In genomic region chr11:67371199-67371548, GRCh38 we compare ENCODE assay signal across 2 cellular contexts.
TF ChIP-seq lines count a peak whose summit lies in the region.

No MANE protein-coding gene starts in this region.

TF ChIP-seq in A549, 52 proteins besides CTCF, POLR2A, EP300 and RAD21:
- peak in 1 of 2 experiments; percentile 41; a peak in 1 of 4 replicates for TF ChIP-seq CEBPB (IDR thresholded peaks at IDR 0.05)
- TF ChIP-seq PBX3 (IDR thresholded peaks at IDR 0.05): no peak
- no peak for TF ChIP-seq SMC3 (IDR thresholded peaks at IDR 0.05)
- no peak for TF ChIP-seq POLR2AphosphoS2 (conservative IDR thresholded peaks at IDR 0.05; ENCODE audit: low read length)
- no peak for TF ChIP-seq PHF8 (IDR thresholded peaks at IDR 0.05; ENCODE audit: borderline replicate concordance, low read depth)
- TF ChIP-seq E2F6 (IDR thresholded peaks at IDR 0.05; ENCODE audit: borderline replicate concordance, low read depth): no peak
- no peak for TF ChIP-seq ZSCAN20 (CRISPR knock-in tag; IDR thresholded peaks at IDR 0.05)
- TF ChIP-seq TP53 (CRISPR knock-in tag; IDR thresholded peaks at IDR 0.05): 0 out of 2 replicates have a peak, but pooled peaks have one; percentile 40
- TF ChIP-seq ELK1 (IDR thresholded peaks at IDR 0.05; ENCODE audit: low read depth, low read length): no peak
- TF ChIP-seq REST (IDR thresholded peaks at IDR 0.05): no peak
- TF ChIP-seq HOXB5 (CRISPR knock-in tag; IDR thresholded peaks at IDR 0.05): no peak
- TF ChIP-seq HOXA7 (CRISPR knock-in tag; IDR thresholded peaks at IDR 0.05): no peak; the same call in 1 of the 2 replicates
- TF ChIP-seq HEYL (CRISPR knock-in tag; IDR thresholded peaks at IDR 0.05): no peak

TF ChIP-seq in GM12878, 131 proteins besides CTCF, POLR2A, EP300 and RAD21:
- TF ChIP-seq RELA (IDR thresholded peaks at IDR 0.05; ENCODE audit: borderline replicate concordance, partially characterized antibody) (no peak), ATF2 (IDR thresholded peaks at IDR 0.05; ENCODE audit: low read length) (no peak), PML (IDR thresholded peaks at IDR 0.05; ENCODE audit: low read length) (no peak), ZNF217 (IDR thresholded peaks at IDR 0.05) (no peak), FOS (IDR thresholded peaks at IDR 0.05; ENCODE audit: borderline replicate concordance, extremely low read depth, insufficient read length) (no peak), ZNF384 (IDR thresholded peaks at IDR 0.05; ENCODE audit: borderline replicate concordance, low read depth, low read length) (no peak), RFX5 (IDR thresholded peaks at IDR 0.05; ENCODE audit: low read depth, low read length) (no peak), MYC (IDR thresholded peaks at IDR 0.05; ENCODE audit: insufficient read depth, insufficient read length, insufficient replicate concordance, low read length, severe bottlenecking) (no peak), YY1 (IDR thresholded peaks at IDR 0.05; ENCODE audit: low read depth, low read length) (no peak), ATF3 (IDR thresholded peaks at IDR 0.05; ENCODE audit: borderline replicate concordance, extremely low read depth, low read depth, low read length) (no peak), ZNF622 (IDR thresholded peaks at IDR 0.05) (no peak), TCF7 (IDR thresholded peaks at IDR 0.05; ENCODE audit: borderline replicate concordance) (no peak), CEBPZ (IDR thresholded peaks at IDR 0.05; ENCODE audit: low read depth, low read length) (no peak), HDGF (IDR thresholded peaks at IDR 0.05) (no peak), ZNF592 (IDR thresholded peaks at IDR 0.05) (no peak), RBBP5 (conservative IDR thresholded peaks at IDR 0.05) (no peak), MLLT1 (IDR thresholded peaks at IDR 0.05) (no peak), EED (IDR thresholded peaks at IDR 0.05; ENCODE audit: low read depth) (no peak), NKRF (conservative IDR thresholded peaks at IDR 0.05) (no peak), SPI1 (IDR thresholded peaks at IDR 0.05; ENCODE audit: borderline replicate concordance, insufficient read depth, low read depth, low read length) (no peak)
